ENCODE assay signal across 12 cellular contexts in genomic region chr5:33880319-33880718, GRCh38. TPM values are rescaled to one million over a fixed set of nuclear protein-coding genes. Genes with fewer than 3 reads are reported as not detected.
"Had no signal": no experiment of that assay in that cellular context is flagged by ENCODE, and none has a peak within 500 bp of the region (broad histone marks: within the 10 kb centered on the region; RNA-seq: fewer than 3 reads in every experiment).

No MANE protein-coding gene starts in this region.

- H2AFZ ChIP-seq: GM23248, GM23338 had no signal

- H3K36me3 ChIP-seq: HAP-1 had no signal

- DNase-seq: GM23248, GOT3, H7, H9, HCEC 1CT, HFFc6 had no signal

- H3K27ac ChIP-seq: GM23248 had no signal

- H3K4me3 ChIP-seq: GM23248, GM23338, HAP-1 had no signal

- H3K9ac ChIP-seq: GM23248 had no signal

- H3K4me1 ChIP-seq: HAP-1 had no signal

- FAIRE-seq: H1, H54 had no signal

- H3K9me3 ChIP-seq: HAP-1 had no signal

- ATAC-seq: GM23338, HCT116 had no signal

- H3K4me2 ChIP-seq: GM23338 had no signal

RNA-seq across cellular contexts. Expression of gene RXFP3, which starts 55.9 kb away (rescaled TPM):
- total RNA-seq: GM23248, GM23338, H4, H7, H9, HFFc6 had no signal
- polyA plus RNA-seq: GM23248, GM23338, H1 had no signal
